ENCODE assay signal across 8 cellular contexts in the genomic region with DNA sequence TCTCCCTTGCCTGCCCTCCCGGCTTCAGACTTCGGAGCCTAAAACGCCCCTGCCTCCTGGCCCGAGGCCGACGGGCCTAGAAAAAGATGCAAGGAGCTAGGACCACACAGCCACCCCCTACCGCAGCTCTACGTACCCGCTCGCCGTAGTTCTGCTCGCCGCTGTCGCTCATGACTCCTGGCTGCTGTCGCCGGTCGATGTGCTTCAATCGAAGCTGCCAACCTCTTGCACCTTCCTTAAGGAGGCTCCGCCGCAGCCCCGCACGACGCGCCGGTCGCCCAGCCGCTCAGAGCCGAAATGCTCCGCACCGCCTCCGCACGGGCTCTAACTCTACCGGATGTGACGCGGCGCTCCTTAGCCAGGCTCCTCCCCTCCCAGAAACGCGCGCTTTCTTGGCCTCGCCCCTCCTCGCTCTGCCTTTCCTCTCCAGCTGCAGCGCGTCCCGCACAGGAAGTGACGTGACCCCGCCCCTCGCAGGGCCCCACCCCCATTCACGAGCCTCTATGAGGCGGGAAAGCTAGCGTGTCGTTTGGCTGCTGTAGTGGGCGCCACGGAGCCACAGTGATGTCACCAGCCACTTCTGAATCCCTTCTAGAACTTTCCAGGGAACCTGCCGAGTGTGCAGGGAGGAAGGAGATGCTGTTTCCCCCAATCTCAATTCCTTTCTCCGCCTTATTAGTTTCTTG. TPM values are rescaled to one million over a fixed set of nuclear protein-coding genes. Genes with fewer than 3 reads are reported as not detected.
DNase-seq lines count a peak whose midpoint lies in the region; ATAC-seq, FAIRE-seq and TF ChIP-seq lines count a peak whose summit lies in the region.

TRA2B (minus strand) TSS at position 326 of the 686 bp plus-strand sequence; CDS start at position 172, 154 bp downstream.

- peaks cover 14% of the 10 kb centered on the region for H3K23me2 ChIP-seq in H1 (ENCODE audit: low read depth, low read length)

- H3K4ac ChIP-seq in H1 (replicated peaks; ENCODE audit: insufficient read length, low read depth, low read length): peak within 1 kb of the TSS; percentile 100
- peak within 1 kb of the TSS; percentile 93 to 100 for H3K4ac ChIP-seq in mesenchymal stem cell (ENCODE audit: low read depth in 1 of 2, low read length in 2 of 2)

- H3K79me2 ChIP-seq in H1 (ENCODE audit: control insufficient read depth in 1 of 2, insufficient read depth in 2 of 2, low read length in 2 of 2): peaks cover 46 to 50% of the 10 kb centered on the region in 2 experiments

- DNase-seq in Calu3 (peak; percentile 100), HUDEP-2 (lab: John Stamatoyannopoulos, UW; ENCODE audit: unreplicated experiment in 76 of 76) (peak; percentile 63 to 99 (median 97)), NOMO-1 treated with dmso at 0.1 percent for 144 hours (lab: John Stamatoyannopoulos, UW; ENCODE audit: unreplicated experiment) (peak; percentile 100), H1 (ENCODE audit: low read depth in 1 of 2, low spot score in 2 of 2) (peak; percentile 96 to 98), mesenchymal stem cell (peak; percentile 98)
- peak; percentile 93 to 97 (median 93) for DNase-seq in activated CD8-positive, alpha-beta memory T cell treated with anti-CD3 and anti-CD28 coated beads for 48 hours (ENCODE audit: low read depth in 2 of 3, low spot score in 2 of 3)
- peak; percentile 97 for DNase-seq in stimulated activated CD8-positive, alpha-beta memory T cell treated with anti-CD3 and anti-CD28 coated beads, Interleukin-12 subunit alpha, Interleukin-12 subunit beta, amount 100 ng/mL, for 4 hours (ENCODE audit: low read depth)

- H2BK15ac ChIP-seq in H1 (ENCODE audit: low read length) (peak within 1 kb of the TSS; percentile 54; the same call in 1 of the 2 replicates), mesenchymal stem cell (ENCODE audit: low read depth, poor library complexity, severe bottlenecking) (no peak within 1 kb of the TSS)

- H2BK5ac ChIP-seq in H1 (ENCODE audit: low read depth, low read length) (peak within 1 kb of the TSS; percentile 99), mesenchymal stem cell (ENCODE audit: low read depth, low read length, poor library complexity, severe bottlenecking) (peak within 1 kb of the TSS; percentile 93)

- peak within 1 kb of the TSS; percentile 83 to 100 (median 96) for H3K4me3 ChIP-seq in H1 (ENCODE audit: extremely low read depth in 1 of 4, insufficient read depth in 2 of 4, low read depth in 3 of 4, low read length in 4 of 4)
- H3K4me3 ChIP-seq in mesenchymal stem cell (ENCODE audit: insufficient read depth in 1 of 2, low read depth in 1 of 2, low read length in 2 of 2): peak within 1 kb of the TSS; percentile 97 to 100

- H3K23ac ChIP-seq in H1 (ENCODE audit: insufficient read length) (no peak within 1 kb of the TSS), mesenchymal stem cell (ENCODE audit: low read length in 2 of 2) (peak within 1 kb of the TSS in 1 of 2 experiments; percentile 86)

- H3K9me3 ChIP-seq in H1 (ENCODE audit: insufficient read depth in 2 of 2, low read depth in 1 of 2, low read length in 1 of 2) (no peaks in the 10 kb centered on the region; a peak in 1 of 4 replicates), mesenchymal stem cell (ENCODE audit: control insufficient read depth, low read length) (no peaks in the 10 kb centered on the region)

- peak in 1 of 2 experiments; percentile 64; a peak in 1 of 3 replicates for TF ChIP-seq EP300 in H1 (IDR thresholded peaks at IDR 0.05; ENCODE audit: borderline replicate concordance in 1 of 2, low read depth in 2 of 2, low read length in 2 of 2)

- H2AK5ac ChIP-seq in H1 (ENCODE audit: low read depth, low read length): peak within 1 kb of the TSS; percentile 58; the same call in 1 of the 2 replicates
- peak within 1 kb of the TSS; percentile 89 for H2AK5ac ChIP-seq in mesenchymal stem cell (ENCODE audit: low read length, severe bottlenecking)

- H3K27me3 Mint-ChIP-seq in Calu3 (ENCODE audit: unreplicated experiment): no peaks in the 10 kb centered on the region

- no peaks in the 10 kb centered on the region for H3K9me3 Mint-ChIP-seq in Calu3 (ENCODE audit: low read depth, unreplicated experiment)

- H3K9ac ChIP-seq in H1 (replicated peaks in 1 of 4; ENCODE audit: extremely low read depth in 1 of 4, low read depth in 3 of 4, low read length in 3 of 4): peak within 1 kb of the TSS; percentile 97 to 100 (median 100)
- H3K9ac ChIP-seq in mesenchymal stem cell (ENCODE audit: low read length): peak within 1 kb of the TSS; percentile 100

- H2BK20ac ChIP-seq in H1 (ENCODE audit: low read length): no peak within 1 kb of the TSS

- CTCF ChIA-PET in Calu3 (lab: Charles Lee) (interaction anchor here (0.6 to 1.0 kb wide), 2 partner anchors 169 to 302 kb away, joined by 3 to 7 read pairs; no protein-coding TSS in a partner anchor), H1 (lab: Charles Lee; ENCODE audit: partially characterized antibody) (no interaction called here)

- H3K36me3 ChIP-seq in H1 (ENCODE audit: control insufficient read depth in 2 of 4, insufficient read depth in 4 of 4, low read length in 3 of 4) (peaks cover 0 to 6% (median 0%) of the 10 kb centered on the region in 4 experiments; a peak in 2 of 8 replicates), mesenchymal stem cell (ENCODE audit: control insufficient read depth in 1 of 2, insufficient read depth in 2 of 2, low read depth in 1 of 2, low read length in 2 of 2) (no peaks in the 10 kb centered on the region)

- H2BK12ac ChIP-seq in H1 (ENCODE audit: low read depth, low read length): peak within 1 kb of the TSS; percentile 94
- H2BK12ac ChIP-seq in mesenchymal stem cell (ENCODE audit: low read length in 2 of 2): peak within 1 kb of the TSS; percentile 51 to 67

- H3K79me1 ChIP-seq in H1 (ENCODE audit: low read depth, low read length) (no peaks in the 10 kb centered on the region; the same call in 1 of the 2 replicates), mesenchymal stem cell (replicated peaks; ENCODE audit: low read length, poor library complexity, severe bottlenecking) (no peaks in the 10 kb centered on the region)

- H3K4me3 Mint-ChIP-seq in Calu3 (ENCODE audit: low read depth, unreplicated experiment): peak within 1 kb of the TSS; percentile 95

- H3K27ac ChIP-seq in H1 (ENCODE audit: low read depth, low read length): peak within 1 kb of the TSS; percentile 100
- H3K27ac ChIP-seq in mesenchymal stem cell (ENCODE audit: low read length, poor library complexity, severe bottlenecking): peak within 1 kb of the TSS; percentile 98

- H3K14ac ChIP-seq in H1 (ENCODE audit: insufficient read length): no peak within 1 kb of the TSS
- H3K14ac ChIP-seq in mesenchymal stem cell (ENCODE audit: low read length in 2 of 2): peak within 1 kb of the TSS; percentile 82 to 100

- H4K91ac ChIP-seq in H1 (replicated peaks; ENCODE audit: insufficient read length, low read length) (peak within 1 kb of the TSS; percentile 100), mesenchymal stem cell (ENCODE audit: low read length) (peak within 1 kb of the TSS; percentile 95)

- H3K56ac ChIP-seq in H1 (replicated peaks; ENCODE audit: insufficient read length, low read depth, low read length): peak within 1 kb of the TSS; percentile 100

- TF ChIP-seq RAD21 in H1 (IDR thresholded peaks at IDR 0.05 in 1 of 2, conservative IDR thresholded peaks at IDR 0.05 in 1 of 2; ENCODE audit: low read depth in 2 of 2, low read length in 2 of 2): no peak

- FAIRE-seq in H1 (lab: Jason Lieb, UNC): no peak

- H4K8ac ChIP-seq in H1 (ENCODE audit: extremely low read depth, insufficient read depth, low read length) (peak within 1 kb of the TSS; percentile 100), mesenchymal stem cell (ENCODE audit: low read length) (peak within 1 kb of the TSS; percentile 99)

- H3K27me3 ChIP-seq in H1 (replicated peaks in 1 of 4; ENCODE audit: control insufficient read depth in 3 of 4, extremely low read depth in 1 of 4, insufficient read depth in 3 of 4, low read length in 3 of 4): no peaks in the 10 kb centered on the region
- no peaks in the 10 kb centered on the region for H3K27me3 ChIP-seq in mesenchymal stem cell (ENCODE audit: control insufficient read depth in 1 of 2, insufficient read depth in 1 of 2, low read length in 2 of 2)

- TF ChIP-seq CTCF in Calu3 (IDR thresholded peaks at IDR 0.05; ENCODE audit: unreplicated experiment) (no peak), H1 (IDR thresholded peaks at IDR 0.05; ENCODE audit: control extremely low read depth in 1 of 3, insufficient read depth in 1 of 3, low read depth in 1 of 3, low read length in 3 of 3) (peak; percentile 5 to 41 (median 35); a peak in 2 of 4 replicates)

- 0 out of 2 replicates have a peak within 1 kb of the TSS, but pooled peaks have one; percentile 11 for H2AFZ ChIP-seq in H1 (ENCODE audit: low read length)
- H2AFZ ChIP-seq in mesenchymal stem cell (ENCODE audit: low read depth, low read length): peak within 1 kb of the TSS; percentile 46

- TF ChIP-seq POLR2A in H1 (IDR thresholded peaks at IDR 0.05; ENCODE audit: control extremely low read depth in 1 of 2, low read depth in 2 of 2, low read length in 2 of 2): peak; percentile 98 to 99

- H3K27ac Mint-ChIP-seq in Calu3 (ENCODE audit: unreplicated experiment): peak within 1 kb of the TSS; percentile 99

- no TSS peak for BruUV-seq in Calu3 (replicated peaks; lab: Mats Ljungman, UMichigan)

- H3K4me2 ChIP-seq in H1 (ENCODE audit: insufficient read depth in 1 of 2, low read depth in 2 of 2, low read length in 2 of 2): peak within 1 kb of the TSS; percentile 81 to 87
- H3K4me2 ChIP-seq in mesenchymal stem cell (ENCODE audit: low read length, poor library complexity, severe bottlenecking): peak within 1 kb of the TSS; percentile 75

- peak within 1 kb of the TSS; percentile 100 for H4K5ac ChIP-seq in H1 (ENCODE audit: insufficient read length, low read depth, low read length)

- H3K18ac ChIP-seq in H1 (ENCODE audit: extremely low read depth, low read length) (peak within 1 kb of the TSS; percentile 100), mesenchymal stem cell (ENCODE audit: low read depth in 1 of 2, low read length in 2 of 2) (peak within 1 kb of the TSS; percentile 99 to 100)

- peak; percentile 92 for ATAC-seq in GM21381 (IDR thresholded peaks at IDR 0.05; ENCODE audit: unreplicated experiment)

- peaks cover 0 to 5% (median 0%) of the 10 kb centered on the region in 4 experiments; a peak in 1 of 7 replicates for H3K4me1 ChIP-seq in H1 (replicated peaks in 1 of 4; ENCODE audit: control insufficient read depth in 3 of 4, insufficient read depth in 4 of 4, low read length in 3 of 4)
- no peaks in the 10 kb centered on the region for H3K4me1 ChIP-seq in mesenchymal stem cell (ENCODE audit: control insufficient read depth, insufficient read depth, low read depth, low read length)

- peaks cover 47% of the 10 kb centered on the region for H3K36me3 Mint-ChIP-seq in Calu3 (ENCODE audit: insufficient read depth, unreplicated experiment)

- H3K4me1 Mint-ChIP-seq in Calu3 (ENCODE audit: low read depth, unreplicated experiment): peaks cover 32% of the 10 kb centered on the region

- H2BK120ac ChIP-seq in H1 (replicated peaks; ENCODE audit: low read depth, low read length): peak within 1 kb of the TSS; percentile 79
- peak within 1 kb of the TSS; percentile 27 for H2BK120ac ChIP-seq in mesenchymal stem cell (ENCODE audit: low read depth, low read length)

- intact Hi-C loops in Calu3 (cut with micrococcal nuclease; ENCODE audit: unreplicated experiment): no loop called here

- POLR2A ChIA-PET in H1 (lab: Charles Lee; ENCODE audit: partially characterized antibody): interaction anchor here (0.7 to 3.9 kb wide), 57 partner anchors 9 to 846 kb away, joined by 3 to 171 read pairs (median 4); partner anchors contain the start of genes DNAJB11, EIF4A2, ETV5 and IGF2BP2

- H4K20me1 ChIP-seq in H1 (replicated peaks in 1 of 2; ENCODE audit: control insufficient read depth in 1 of 2, insufficient read depth in 2 of 2, low read length in 2 of 2): peaks cover 23 to 32% of the 10 kb centered on the region in 2 experiments

- WGBS in H1 (ENCODE audit: extremely low coverage in 1 of 2, insufficient coverage in 1 of 2, insufficient read length in 1 of 2, insufficient replicate concordance in 2 of 2, low coverage in 1 of 2, low lambda C conversion rate in 2 of 2, missing lambda C conversion rate in 1 of 2), 2 experiments: 4% methylated on average over 44 of the region's 55 CpGs; no CpG with 5 or more reads in 1 of the 2 experiments
- WGBS in mesenchymal stem cell: under 1% methylated on average over 47 of the region's 55 CpGs

RNA-seq across cellular contexts. Expression of gene TRA2B, which starts in this region (rescaled TPM):
- total RNA-seq in Calu3 (2022): 212 and 238 TPM in 2 replicates
- total RNA-seq in H1 (2021; fragmentation: NEBNext Ultra II Directional; extraction: Animal tissue kit (Norgen Biotek cat#: 25700)): 267 and 274 TPM in 2 replicates
- polyA plus RNA-seq in H1 (2011; rRNA removed): 206 and 251 TPM in 2 replicates
- 276 TPM for polyA plus RNA-seq in H1 (2011; cell fraction: cytosol; rRNA removed)
- 182 TPM for polyA plus RNA-seq in H1 (2011; cell fraction: nucleus; rRNA removed)
- polyA plus RNA-seq in H1 (2012, experiment 1 of 2): 251 to 314 TPM (median 271 TPM) in 4 replicates
- 66.5 TPM for polyA plus RNA-seq in H1 (2012, experiment 2 of 2)
- 261 TPM for polyA plus RNA-seq in H1 (2013, experiment 1 of 2)
- polyA plus RNA-seq in H1 (2013, experiment 2 of 2): 258 TPM
- polyA minus RNA-seq in H1 (2011; rRNA and poly(A)+ RNA removed): 233 and 288 TPM in 2 replicates
- 376 TPM for polyA minus RNA-seq in H1 (2011; cell fraction: cytosol; rRNA and poly(A)+ RNA removed)
- 505 TPM for polyA minus RNA-seq in H1 (2011; cell fraction: nucleus; rRNA and poly(A)+ RNA removed)
- 130 TPM for polyA plus RNA-seq in mesenchymal stem cell (2013, experiment 1 of 2)
- 133 TPM for polyA plus RNA-seq in mesenchymal stem cell (2013, experiment 2 of 2)

Comparison
In these comparisons a context has a peak if more than half of its experiments do, and no peak if none do; other contexts are left out.
1. Peak in every context shown above with its lines: DNase-seq, ATAC-seq, H3K4me3 ChIP-seq and H3K27ac ChIP-seq.